ENCODE assay signal across 22 cellular contexts in the genomic region with DNA sequence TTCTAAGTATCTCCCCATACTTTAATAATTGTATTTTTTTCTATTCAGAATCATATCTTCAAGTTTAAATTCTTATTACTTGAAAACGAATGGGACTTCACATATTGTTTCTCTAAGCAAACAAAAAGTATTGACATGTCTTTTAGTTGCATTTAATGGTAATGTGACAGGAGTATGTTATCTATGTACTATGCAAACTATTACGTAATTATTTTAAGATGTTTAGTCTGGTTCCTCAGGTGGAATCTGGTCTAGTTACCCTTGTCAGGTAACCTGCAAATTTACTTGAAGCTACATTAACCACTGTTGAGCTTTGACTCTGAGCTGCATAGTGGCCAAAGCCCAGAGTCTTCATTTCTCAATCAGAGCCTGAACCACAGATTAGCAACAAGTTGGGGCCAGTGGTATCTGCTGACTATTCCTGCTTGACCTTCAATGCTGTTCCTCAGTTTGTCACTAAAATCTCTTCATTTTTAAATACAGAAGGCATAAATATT.
DNase-seq lines count a peak whose midpoint lies in the region; ATAC-seq and TF ChIP-seq lines count a peak whose summit lies in the region.
"Had no signal": no experiment of that assay in that cellular context is flagged by ENCODE, and none has a peak within 500 bp of the region (broad histone marks: within the 10 kb centered on the region; RNA-seq: fewer than 3 reads in every experiment).

No MANE protein-coding gene starts in this region.

- H3K56ac ChIP-seq in IMR-90 (ENCODE audit: extremely low read depth, insufficient read depth, low read length), result no peak overlapping the region

- peaks cover 84% of the 10 kb centered on the region for H3K36me3 Mint-ChIP-seq in activated T-cell treated with anti-CD3 and anti-CD28 coated beads, Interleukin-2, amount 50 U/mL, for 24 hours (ENCODE audit: low read depth)
- peaks cover 95% of the 10 kb centered on the region for H3K36me3 Mint-ChIP-seq in CD4-positive, alpha-beta T cell (ENCODE audit: low read depth)
- peaks cover 15 to 74% (median 55%) of the 10 kb centered on the region in 5 donors for H3K36me3 Mint-ChIP-seq in naive thymus-derived CD4-positive, alpha-beta T cell

- H3K4me3 Mint-ChIP-seq in activated T-cell treated with anti-CD3 and anti-CD28 coated beads, Interleukin-2, amount 50 U/mL, for 24 hours, result no peak overlapping the region
- no peak overlapping the region for H3K4me3 Mint-ChIP-seq in CD4-positive, alpha-beta T cell
- no peak overlapping the region for H3K4me3 Mint-ChIP-seq in naive thymus-derived CD4-positive, alpha-beta T cell
- H3K4me3 Mint-ChIP-seq: CD14-positive monocyte; CD4-positive, alpha-beta memory T cell; H9; HFFc6 had no signal

- H2BK20ac ChIP-seq in IMR-90 (ENCODE audit: low read depth, low read length), result no peak overlapping the region

- CTCF ChIA-PET in CD4-positive, alpha-beta T cell (lab: Charles Lee), result no interaction called here
- CTCF ChIA-PET in IMR-90 (lab: Yijun Ruan, JAX), result no interaction called here
- CTCF ChIA-PET in naive thymus-derived CD4-positive, alpha-beta T cell (lab: Charles Lee), result interaction anchor here (0.7 kb wide), 1 partner anchor 327 kb away, joined by 3 read pairs; no protein-coding TSS in a partner anchor

- H2AFZ ChIP-seq in IMR-90 (replicated peaks; ENCODE audit: low read length, poor library complexity) (no peak overlapping the region), mesenchymal stem cell (ENCODE audit: low read depth, low read length) (no peak overlapping the region)
- H2AFZ ChIP-seq: GM23248 had no signal

- H3K27me3 Mint-ChIP-seq in activated T-cell treated with anti-CD3 and anti-CD28 coated beads, Interleukin-2, amount 50 U/mL, for 24 hours, result no peaks in the 10 kb centered on the region
- H3K27me3 Mint-ChIP-seq in CD4-positive, alpha-beta T cell, result no peaks in the 10 kb centered on the region
- no peaks in the 10 kb centered on the region for H3K27me3 Mint-ChIP-seq in naive thymus-derived CD4-positive, alpha-beta T cell
- H3K27me3 Mint-ChIP-seq: CD4-positive, alpha-beta memory T cell had no signal

- H3K4me1 ChIP-seq in IMR-90 (ENCODE audit: control insufficient read depth, insufficient read depth, low read length), result no peaks in the 10 kb centered on the region
- H3K4me1 ChIP-seq in naive thymus-derived CD4-positive, alpha-beta T cell (ENCODE audit: control insufficient read depth in 2 of 2, insufficient read depth in 2 of 2, low read length in 2 of 2), result no peaks in the 10 kb centered on the region
- H3K4me1 ChIP-seq in mesenchymal stem cell (ENCODE audit: control insufficient read depth, insufficient read depth, low read depth, low read length), result no peaks in the 10 kb centered on the region
- H3K4me1 ChIP-seq: BE2C; BLaER1 treated with 17β-estradiol and CSF1 and Interleukin-3, amounts not matched to agents 10 nM and 100 nM had no signal

- H2BK5ac ChIP-seq in IMR-90 (ENCODE audit: low read depth, low read length, poor library complexity, severe bottlenecking) (no peak overlapping the region), mesenchymal stem cell (ENCODE audit: low read depth, low read length, poor library complexity, severe bottlenecking) (no peak overlapping the region)

- no peak overlapping the region for H4K91ac ChIP-seq in IMR-90 (ENCODE audit: insufficient read depth, low read depth, low read length)
- no peak overlapping the region for H4K91ac ChIP-seq in mesenchymal stem cell (ENCODE audit: low read length)

- TF ChIP-seq CTCF in CD4-positive, alpha-beta T cell (IDR thresholded peaks at IDR 0.05), result no peak
- TF ChIP-seq CTCF in IMR-90 (conservative IDR thresholded peaks at IDR 0.05; ENCODE audit: low read depth, low read length), result no peak

- no CpG with 5 or more reads among the region's 2 CpGs for WGBS in IMR-90 (ENCODE audit: extremely low coverage in 2 of 2, insufficient read length in 1 of 2), 2 experiments
- WGBS in mesenchymal stem cell, result 100% methylated on average over 1 of the region's 2 CpGs

- H3K14ac ChIP-seq in IMR-90 (replicated peaks; ENCODE audit: low read depth, low read length), result no peak overlapping the region
- no peak overlapping the region for H3K14ac ChIP-seq in mesenchymal stem cell (ENCODE audit: low read length in 2 of 2)

- H3K23ac ChIP-seq in IMR-90 (ENCODE audit: low read depth, low read length) (no peak overlapping the region), mesenchymal stem cell (ENCODE audit: low read length in 2 of 2) (no peak overlapping the region)

- no peak overlapping the region for H2AK9ac ChIP-seq in IMR-90 (replicated peaks; ENCODE audit: low read depth, low read length, poor library complexity)

- no TSS peak for BruUV-seq in IMR-90 (replicated peaks; lab: Mats Ljungman, UMichigan)

- H3K9me3 Mint-ChIP-seq in activated T-cell treated with anti-CD3 and anti-CD28 coated beads, Interleukin-2, amount 50 U/mL, for 24 hours, result no peaks in the 10 kb centered on the region
- no peaks in the 10 kb centered on the region for H3K9me3 Mint-ChIP-seq in CD4-positive, alpha-beta T cell
- H3K9me3 Mint-ChIP-seq in naive thymus-derived CD4-positive, alpha-beta T cell, result no peaks in the 10 kb centered on the region
- H3K9me3 Mint-ChIP-seq: CD14-positive monocyte; CD4-positive, alpha-beta memory T cell; H9; HFFc6 had no signal

- H3K9ac ChIP-seq in IMR-90 (ENCODE audit: low read depth, low read length), result no peak overlapping the region
- no peak overlapping the region for H3K9ac ChIP-seq in mesenchymal stem cell (ENCODE audit: low read length)
- H3K9ac ChIP-seq: BLaER1 treated with 17β-estradiol and CSF1 and Interleukin-3, amounts not matched to agents 10 nM and 100 nM; GM23248 had no signal

- no peak overlapping the region for H3K4ac ChIP-seq in IMR-90 (ENCODE audit: low read depth, low read length)
- no peak overlapping the region for H3K4ac ChIP-seq in mesenchymal stem cell (ENCODE audit: low read depth in 1 of 2, low read length in 2 of 2)

- H3K27ac Mint-ChIP-seq in activated T-cell treated with anti-CD3 and anti-CD28 coated beads, Interleukin-2, amount 50 U/mL, for 24 hours, result peak overlapping the region; percentile 14
- H3K27ac Mint-ChIP-seq in CD4-positive, alpha-beta T cell, result peak overlapping the region; percentile 36
- H3K27ac Mint-ChIP-seq in naive thymus-derived CD4-positive, alpha-beta T cell, result peak overlapping the region in 2 of 9 donors; percentile 2 to 38
- H3K27ac Mint-ChIP-seq: CD14-positive monocyte, H9, HFFc6 had no signal

- intact Hi-C loops in CD4-positive, alpha-beta T cell (cut with DNase I, micrococcal nuclease), result loop anchor here in 1 of 2 experiments (5.0 kb wide), 1 partner anchor 81 kb away; no protein-coding TSS in a partner anchor
- intact Hi-C loops in IMR-90 (cut with micrococcal nuclease), result no loop called here
- intact Hi-C loops in naive thymus-derived CD4-positive, alpha-beta T cell (cut with micrococcal nuclease), result loop anchor here in 1 of 2 donors (2.0 to 10.0 kb wide), 2 partner anchors 31 to 49 kb away; no protein-coding TSS in a partner anchor

- TF ChIP-seq RAD21 in IMR-90 (IDR thresholded peaks at IDR 0.05; ENCODE audit: low read length), result no peak

- no peak overlapping the region for H3K27ac ChIP-seq in CD4-positive, alpha-beta T cell (ENCODE audit: low read depth, low read length)
- H3K27ac ChIP-seq in IMR-90 (ENCODE audit: insufficient read depth, low read length) (no peak overlapping the region), mesenchymal stem cell (ENCODE audit: low read length, poor library complexity, severe bottlenecking) (no peak overlapping the region)
- peak overlapping the region; percentile 14 for H3K27ac ChIP-seq in naive thymus-derived CD4-positive, alpha-beta T cell (ENCODE audit: low read depth, low read length)
- H3K27ac ChIP-seq: 22Rv1; BLaER1 treated with 17β-estradiol and CSF1 and Interleukin-3, amounts not matched to agents 10 nM and 100 nM; GM23248 had no signal

- H4K8ac ChIP-seq in IMR-90 (ENCODE audit: low read depth in 2 of 2, low read length in 2 of 2) (no peak overlapping the region), mesenchymal stem cell (ENCODE audit: low read length) (no peak overlapping the region)

- H3K9me1 ChIP-seq in IMR-90 (ENCODE audit: insufficient read depth, low read length), result no peaks in the 10 kb centered on the region

- H3K4me3 ChIP-seq in IMR-90 (ENCODE audit: insufficient read depth, low read depth, low read length) (no peak overlapping the region), mesenchymal stem cell (ENCODE audit: insufficient read depth in 1 of 2, low read depth in 1 of 2, low read length in 2 of 2) (no peak overlapping the region)
- no peak overlapping the region for H3K4me3 ChIP-seq in naive thymus-derived CD4-positive, alpha-beta T cell (ENCODE audit: low read length)
- H3K4me3 ChIP-seq: BLaER1 treated with 17β-estradiol and CSF1 and Interleukin-3, amounts not matched to agents 10 nM and 100 nM; GM23248 had no signal

- H3K4me1 Mint-ChIP-seq in activated T-cell treated with anti-CD3 and anti-CD28 coated beads, Interleukin-2, amount 50 U/mL, for 24 hours (ENCODE audit: low read depth), result peaks cover 2% of the 10 kb centered on the region
- peaks cover 8% of the 10 kb centered on the region for H3K4me1 Mint-ChIP-seq in CD4-positive, alpha-beta T cell (ENCODE audit: low read depth)
- H3K4me1 Mint-ChIP-seq in naive thymus-derived CD4-positive, alpha-beta T cell, result peaks cover 0 to 32% (median 14%) of the 10 kb centered on the region in 7 donors
- H3K4me1 Mint-ChIP-seq: CD14-positive monocyte, H9 had no signal

- no peaks in the 10 kb centered on the region for H3K9me3 ChIP-seq in CD4-positive, alpha-beta T cell (ENCODE audit: control insufficient read depth, low read length)
- H3K9me3 ChIP-seq in IMR-90 (ENCODE audit: control insufficient read depth, insufficient read depth, low read length) (no peaks in the 10 kb centered on the region), mesenchymal stem cell (ENCODE audit: control insufficient read depth, low read length) (no peaks in the 10 kb centered on the region)
- H3K9me3 ChIP-seq in naive thymus-derived CD4-positive, alpha-beta T cell (ENCODE audit: control insufficient read depth in 2 of 3, low read length in 3 of 3), result no peaks in the 10 kb centered on the region
- H3K9me3 ChIP-seq: BE2C; BLaER1 treated with 17β-estradiol and CSF1 and Interleukin-3, amounts not matched to agents 10 nM and 100 nM had no signal

- peaks cover 21% of the 10 kb centered on the region for H3K36me3 ChIP-seq in IMR-90 (ENCODE audit: control insufficient read depth, insufficient read depth, low read length)
- peaks cover 31 to 95% (median 58%) of the 10 kb centered on the region in 3 experiments for H3K36me3 ChIP-seq in naive thymus-derived CD4-positive, alpha-beta T cell (ENCODE audit: control insufficient read depth in 2 of 3, insufficient read depth in 3 of 3, low read length in 3 of 3)
- H3K36me3 ChIP-seq in mesenchymal stem cell (ENCODE audit: control insufficient read depth in 1 of 2, insufficient read depth in 2 of 2, low read depth in 1 of 2, low read length in 2 of 2), result peaks cover 17 to 93% of the 10 kb centered on the region in 2 experiments

- in situ Hi-C loops in IMR-90 (cut with MboI; ENCODE audit: low sequenced_read_pairs), result no loop called here

- no peak overlapping the region for H2BK12ac ChIP-seq in mesenchymal stem cell (ENCODE audit: low read length in 2 of 2)

- no peaks in the 10 kb centered on the region for H3K27me3 ChIP-seq in CD4-positive, alpha-beta T cell (ENCODE audit: control insufficient read depth, insufficient read depth, low read length)
- H3K27me3 ChIP-seq in IMR-90 (ENCODE audit: control insufficient read depth, insufficient read depth, low read length) (no peaks in the 10 kb centered on the region), mesenchymal stem cell (ENCODE audit: control insufficient read depth in 1 of 2, insufficient read depth in 1 of 2, low read length in 2 of 2) (no peaks in the 10 kb centered on the region)
- H3K27me3 ChIP-seq in naive thymus-derived CD4-positive, alpha-beta T cell (ENCODE audit: control insufficient read depth in 2 of 2, insufficient read depth in 2 of 2, low read length in 2 of 2), result no peaks in the 10 kb centered on the region
- H3K27me3 ChIP-seq: BE2C; BLaER1 treated with 17β-estradiol and CSF1 and Interleukin-3, amounts not matched to agents 10 nM and 100 nM had no signal

- no peak overlapping the region for H3K18ac ChIP-seq in IMR-90 (ENCODE audit: low read depth, low read length)
- no peak overlapping the region for H3K18ac ChIP-seq in mesenchymal stem cell (ENCODE audit: low read depth in 1 of 2, low read length in 2 of 2)

- TF ChIP-seq POLR2A in IMR-90 (IDR thresholded peaks at IDR 0.05; ENCODE audit: low read depth, low read length), result no peak

- no peak overlapping the region for H4K5ac ChIP-seq in IMR-90 (ENCODE audit: low read depth, low read length)

- no peak for DNase-seq in activated T-cell treated with anti-CD3 and anti-CD28 coated beads, Interleukin-2, amount 50 U/mL, for 24 hours
- no peak for DNase-seq in activated T-cell treated with anti-CD3 and anti-CD28 coated beads, Interleukin-2, amount 50 U/mL, for 1 hour
- DNase-seq in CD4-positive, alpha-beta T cell, result no peak
- DNase-seq in IMR-90 (no peak), H4 (ENCODE audit: low spot score) (no peak), mesenchymal stem cell (no peak)
- no peak for DNase-seq in naive thymus-derived CD4-positive, alpha-beta T cell
- DNase-seq: AML-193; BE2C; Calu3; CD4-positive, alpha-beta memory T cell; COR-L47; DMS53; DMS79 treated with DMSO at 0.1 percent for 48 hours; GF-D8; GM23248; H9; HFFc6 had no signal

- POLR2A ChIA-PET in CD4-positive, alpha-beta T cell (lab: Charles Lee), result interaction anchor here (1.4 kb wide), 1 partner anchor 41 kb away, joined by 3 read pairs; no protein-coding TSS in a partner anchor
- POLR2A ChIA-PET in IMR-90 (lab: Charles Lee; ENCODE audit: unreplicated experiment), result no interaction called here
- POLR2A ChIA-PET in naive thymus-derived CD4-positive, alpha-beta T cell (lab: Charles Lee), result no interaction called here

- H3K79me1 ChIP-seq in IMR-90 (ENCODE audit: low read depth in 1 of 2, low read length in 2 of 2) (no peaks in the 10 kb centered on the region), mesenchymal stem cell (replicated peaks; ENCODE audit: low read length, poor library complexity, severe bottlenecking) (no peaks in the 10 kb centered on the region)

- ATAC-seq in CD4-positive, alpha-beta T cell (ENCODE audit: poor library complexity), result no peak
- no peak for ATAC-seq in IMR-90 (ENCODE audit: low read depth)
- ATAC-seq in naive thymus-derived CD4-positive, alpha-beta T cell, result no peak
- ATAC-seq: HCT116 had no signal

- H2AK5ac ChIP-seq in IMR-90 (ENCODE audit: low read depth, low read length) (no peak overlapping the region), mesenchymal stem cell (ENCODE audit: low read length, severe bottlenecking) (no peak overlapping the region)

- H2BK120ac ChIP-seq in IMR-90 (ENCODE audit: low read depth, low read length) (no peak overlapping the region), mesenchymal stem cell (ENCODE audit: low read depth, low read length) (no peak overlapping the region)

- no peaks in the 10 kb centered on the region for H4K20me1 ChIP-seq in IMR-90 (ENCODE audit: insufficient read depth, low read length)

- H2BK15ac ChIP-seq in IMR-90 (ENCODE audit: low read depth, low read length) (no peak overlapping the region), mesenchymal stem cell (ENCODE audit: low read depth, poor library complexity, severe bottlenecking) (no peak overlapping the region)

- H3K4me2 ChIP-seq in IMR-90 (ENCODE audit: low read depth, low read length) (no peak overlapping the region), mesenchymal stem cell (ENCODE audit: low read length, poor library complexity, severe bottlenecking) (no peak overlapping the region)
- H3K4me2 ChIP-seq: BLaER1 treated with 17β-estradiol and CSF1 and Interleukin-3, amounts not matched to agents 10 nM and 100 nM had no signal

- dilution Hi-C loops in IMR-90 (cut with HindIII; ENCODE audit: low sequenced_read_pairs, unreplicated experiment), result no loop called here
